Comparison of ENCODE assay signal across 11 cellular contexts in genomic region chr15:52257734-52258062, GRCh38. TPM values are rescaled to one million over a fixed set of nuclear protein-coding genes. Genes with fewer than 3 reads are reported as not detected.
DNase-seq lines count a peak whose midpoint lies in the region; ATAC-seq and TF ChIP-seq lines count a peak whose summit lies in the region.
"Had no signal": no experiment of that assay in that cellular context is flagged by ENCODE, and none has a peak within 500 bp of the region (broad histone marks: within the 10 kb centered on the region; RNA-seq: fewer than 3 reads in every experiment).

No MANE protein-coding gene starts in this region.

- no peak overlapping the region for H3K4me3 ChIP-seq in RWPE2 (ENCODE audit: severe bottlenecking)
- no peak overlapping the region for H3K4me3 ChIP-seq in cardiac muscle cell
- no peak overlapping the region for H3K4me3 ChIP-seq in thyroid gland (replicated peaks in 1 of 3)
- no peak overlapping the region for H3K4me3 ChIP-seq in ovary
- H3K4me3 ChIP-seq: body of pancreas, heart left ventricle had no signal

- H3K27ac ChIP-seq in RWPE2 (ENCODE audit: poor library complexity, severe bottlenecking) (no peak overlapping the region), cardiac muscle cell (peak overlapping the region; percentile 74), thyroid gland (peak overlapping the region; percentile 41 to 74 (median 67)), ovary (no peak overlapping the region)
- H3K27ac ChIP-seq: heart left ventricle, neutrophil had no signal

- TF ChIP-seq POLR2A in thyroid gland (IDR thresholded peaks at IDR 0.05) (peak in 1 of 2 donors; percentile 28), ovary (IDR thresholded peaks at IDR 0.05) (no peak)

- WGBS in thyroid gland, 2 donors, result 9 to 25% methylated on average over 3 of the region's 5 CpGs
- WGBS in ovary, 3 donors, result 62 to 72% (median 66%) methylated on average over 5 of the region's 5 CpGs

- DNase-seq in NCI-H187 (lab: John Stamatoyannopoulos, UW), result peak; percentile 4 to 13
- DNase-seq in NCI-H187 treated with DMSO at 0.1 percent for 48 hours (lab: John Stamatoyannopoulos, UW), result no peak
- DNase-seq in RWPE2 (ENCODE audit: low spot score), result peak; percentile 59
- DNase-seq in cardiac muscle cell (ENCODE audit: low read depth in 1 of 2, low spot score in 1 of 2), result peak; percentile 64 to 77
- DNase-seq in thyroid gland, result peak; percentile 79 to 80
- no peak for DNase-seq in ovary
- no peak for DNase-seq in amygdala (lab: John Stamatoyannopoulos, UW)
- DNase-seq: body of pancreas, heart left ventricle had no signal

- 0 out of 3 replicates have a peak, but pooled peaks have one; percentile 5 for ATAC-seq in RWPE2 (ENCODE audit: low read depth)
- no peak for ATAC-seq in HG03460 (IDR thresholded peaks at IDR 0.05; ENCODE audit: unreplicated experiment)
- ATAC-seq: body of pancreas had no signal

- no peak for TF ChIP-seq EP300 in ovary (IDR thresholded peaks at IDR 0.05)

- intact Hi-C loops in thyroid gland (cut with DNase I), result loop anchor here (2.0 to 10.0 kb wide), 2 partner anchors 67 to 479 kb away; no protein-coding TSS in a partner anchor
- intact Hi-C loops in ovary (cut with DNase I), result loop anchor here (2.0 to 5.0 kb wide), 3 partner anchors 475 to 480 kb away; no protein-coding TSS in a partner anchor

- H3K27me3 ChIP-seq in RWPE2 (ENCODE audit: insufficient read depth, poor library complexity, severe bottlenecking) (no peaks in the 10 kb centered on the region), cardiac muscle cell (no peaks in the 10 kb centered on the region), thyroid gland (no peaks in the 10 kb centered on the region), ovary (no peaks in the 10 kb centered on the region)
- H3K27me3 ChIP-seq: body of pancreas, heart left ventricle, neutrophil had no signal

- TF ChIP-seq CTCF in RWPE2 (IDR thresholded peaks at IDR 0.05; ENCODE audit: poor library complexity, severe bottlenecking) (no peak), cardiac muscle cell (IDR thresholded peaks at IDR 0.05; ENCODE audit: low read depth, low read length) (no peak), thyroid gland (IDR thresholded peaks at IDR 0.05) (no peak), ovary (IDR thresholded peaks at IDR 0.05) (no peak)

- H3K4me1 ChIP-seq in RWPE2 (ENCODE audit: insufficient read depth, poor library complexity, severe bottlenecking) (peaks cover 31% of the 10 kb centered on the region), cardiac muscle cell (ENCODE audit: low read depth) (peaks cover 29% of the 10 kb centered on the region), thyroid gland (peaks cover 18 to 33% of the 10 kb centered on the region in 2 donors), ovary (ENCODE audit: insufficient read depth) (no peaks in the 10 kb centered on the region)

- H3K9me3 ChIP-seq in RWPE2 (ENCODE audit: severe bottlenecking) (no peaks in the 10 kb centered on the region), cardiac muscle cell (ENCODE audit: low read depth) (no peaks in the 10 kb centered on the region), thyroid gland (no peaks in the 10 kb centered on the region), ovary (no peaks in the 10 kb centered on the region)
- H3K9me3 ChIP-seq: body of pancreas, heart left ventricle, neutrophil had no signal

- peaks cover 50% of the 10 kb centered on the region for H3K36me3 ChIP-seq in RWPE2 (ENCODE audit: low read depth)
- H3K36me3 ChIP-seq in cardiac muscle cell, result no peaks in the 10 kb centered on the region
- H3K36me3 ChIP-seq in thyroid gland, result peaks cover 0 to 8% of the 10 kb centered on the region in 2 donors
- H3K36me3 ChIP-seq in ovary, result no peaks in the 10 kb centered on the region
- H3K36me3 ChIP-seq: neutrophil had no signal

RNA-seq across cellular contexts. Expression of gene MYO5C, which starts 37.9 kb away (rescaled TPM):
- total RNA-seq in cardiac muscle cell, result 3.7 and 8.5 TPM in 2 replicates
- 1.0 and 2.9 TPM in 2 replicates for polyA plus RNA-seq in cardiac muscle cell
- total RNA-seq in thyroid gland, result 100 to 1,000 TPM in 2 of 4 donors, 10 to 100 TPM in 2; 84.0 to 130 (median 101) TPM
- 10 to 100 TPM in 4 of 7 donors, 1 to 10 TPM in 3; 1.1 to 23.6 (median 10.8) TPM for total RNA-seq in ovary
- polyA plus RNA-seq in ovary, result 1 to 10 TPM; 3.4 to 4.5 TPM

Comparison
In these comparisons a context has a peak if more than half of its experiments do, and no peak if none do; other contexts are left out.
1. DNase-seq: peak in NCI-H187 (2 of 2), RWPE2 (single experiment), cardiac muscle cell (2 of 2) and thyroid gland (2 of 2); none in NCI-H187 treated with DMSO at 0.1 percent for 48 hours (single experiment), ovary (0 of 5) and amygdala (0 of 56).
2. H3K27ac ChIP-seq: peak in cardiac muscle cell (single experiment) and thyroid gland (3 of 3); none in RWPE2 (single experiment) and ovary (0 of 2).